Comparison of ENCODE assay signal across 33 cellular contexts in the genomic region with DNA sequence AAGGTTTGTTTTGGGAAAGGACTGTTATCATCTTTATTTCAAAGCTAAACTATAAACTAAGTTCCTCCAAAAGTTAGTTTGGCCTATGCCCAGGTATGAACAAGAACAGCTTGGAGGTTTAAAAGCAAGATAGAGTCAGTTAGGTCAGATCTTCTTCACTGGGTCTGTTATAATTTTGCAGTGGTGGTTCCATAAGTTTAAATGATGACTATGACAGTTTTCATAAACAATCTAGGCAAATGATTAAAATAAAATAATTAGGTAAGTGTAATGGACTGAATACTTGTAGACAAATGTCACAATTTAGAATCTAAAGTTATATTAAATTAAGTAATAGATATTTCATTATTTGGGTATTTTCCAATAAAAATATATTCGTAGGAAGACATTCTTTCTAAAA. TPM values are rescaled to one million over a fixed set of nuclear protein-coding genes. Genes with fewer than 3 reads are reported as not detected.
"Had no signal": no experiment of that assay in that cellular context is flagged by ENCODE, and none has a peak within 500 bp of the region (broad histone marks: within the 10 kb centered on the region; RNA-seq: fewer than 3 reads in every experiment).

No MANE protein-coding gene starts in this region.

- H3K4me3 ChIP-seq: gastrocnemius medialis, heart left ventricle had no signal

- H3K27me3 ChIP-seq: brain microvascular endothelial cell, gastrocnemius medialis, heart left ventricle had no signal

- FAIRE-seq: astrocyte, bronchial epithelial cell had no signal

- H3K9me3 ChIP-seq: gastrocnemius medialis had no signal

- H3K27ac Mint-ChIP-seq: activated CD4-positive, alpha-beta T cell treated with anti-CD3 and anti-CD28 coated beads, Interleukin-2, amount 10 ng/mL, durations not matched to agents 7 days and 5 days; activated CD8-positive, alpha-beta T cell treated with anti-CD3 and anti-CD28 coated beads for 36 hours; activated naive CD8-positive, alpha-beta T cell; activated T-helper 17 cell treated with anti-CD3 and anti-CD28 coated beads, Interleukin-2, amount 50 U/mL, for 72 hours; WTC11 had no signal

- ATAC-seq: activated CD8-positive, alpha-beta T cell treated with anti-CD3 and anti-CD28 coated beads for 36 hours; esophagus mucosa; gastrocnemius medialis; heart left ventricle; WTC11 had no signal

- H3K4me1 Mint-ChIP-seq: activated CD4-positive, alpha-beta T cell treated with anti-CD3 and anti-CD28 coated beads, Interleukin-2, amount 10 ng/mL, durations not matched to agents 7 days and 5 days; activated T-helper 17 cell treated with anti-CD3 and anti-CD28 coated beads, Interleukin-2, amount 50 U/mL, for 72 hours; central memory CD8-positive, alpha-beta T cell; WTC11 had no signal

- H3K36me3 ChIP-seq: brain microvascular endothelial cell, gastrocnemius medialis, heart left ventricle had no signal

- H3K4me3 Mint-ChIP-seq: activated CD4-positive, alpha-beta T cell treated with anti-CD3 and anti-CD28 coated beads, Interleukin-2, amount 10 ng/mL, durations not matched to agents 7 days and 5 days; activated CD8-positive, alpha-beta T cell treated with anti-CD3 and anti-CD28 coated beads for 36 hours; activated naive CD8-positive, alpha-beta T cell; activated T-cell treated with anti-CD3 and anti-CD28 coated beads, Interleukin-2, amount 50 U/mL, for 4 hours; activated T-helper 17 cell treated with anti-CD3 and anti-CD28 coated beads, Interleukin-2, amount 50 U/mL, for 72 hours; central memory CD8-positive, alpha-beta T cell; WTC11 had no signal

- H3K27ac ChIP-seq: brain microvascular endothelial cell, gastrocnemius medialis, heart left ventricle, VCaP had no signal

- H3K27me3 Mint-ChIP-seq: activated naive CD8-positive, alpha-beta T cell; activated T-helper 17 cell treated with anti-CD3 and anti-CD28 coated beads, Interleukin-2, amount 50 U/mL, for 72 hours; central memory CD8-positive, alpha-beta T cell had no signal

- H3K4me1 ChIP-seq: gastrocnemius medialis had no signal

- DNase-seq: activated CD4-positive, alpha-beta T cell treated with anti-CD3 and anti-CD28 coated beads for 1 hour; activated CD4-positive, alpha-beta T cell treated with anti-CD3 and anti-CD28 coated beads for 4 hours; activated CD4-positive, alpha-beta T cell treated with anti-CD3 and anti-CD28 coated beads, Interleukin-2, amount 10 ng/mL, durations not matched to agents 7 days and 5 days; activated CD4-positive, alpha-beta T cell treated with anti-CD3 and anti-CD28 coated beads, Interleukin-2, amount 50 U/mL, for 4 hours; activated CD8-positive, alpha-beta memory T cell treated with anti-CD3 and anti-CD28 coated beads for 24 hours; activated CD8-positive, alpha-beta T cell treated with anti-CD3 and anti-CD28 coated beads for 36 hours; activated effector memory CD4-positive, alpha-beta T cell treated with Interleukin-2 at 50 U/mL for 16 hours; activated gamma-delta T cell treated with Interleukin-2 at 50 U/mL for 16 hours; activated naive CD4-positive, alpha-beta T cell treated with anti-CD3 and anti-CD28 coated beads, Interleukin-2, amount 50 U/mL, for 16 hours; activated naive CD4-positive, alpha-beta T cell treated with Interleukin-2 at 50 U/mL for 16 hours; activated T-cell treated with anti-CD3 and anti-CD28 coated beads, Interleukin-2, amount 50 U/mL, for 4 hours; amniotic stem cell; anterior cingulate cortex; brain microvascular endothelial cell; cortex of kidney; dermis blood vessel endothelial cell; effector CD8-positive, alpha-beta T cell; foreskin fibroblast; gastrocnemius medialis; glutamatergic neuron; heart left ventricle; T-helper 2 cell had no signal

RNA-seq across cellular contexts. Expression of a gene that starts 21.4 kb away (rescaled TPM):
- total RNA-seq: activated CD4-positive, alpha-beta T cell treated with anti-CD3 and anti-CD28 coated beads, Interleukin-2, amount 10 ng/mL, durations not matched to agents 7 days and 5 days; activated CD8-positive, alpha-beta T cell treated with anti-CD3 and anti-CD28 coated beads for 36 hours; activated T-cell treated with anti-CD3 and anti-CD28 coated beads, Interleukin-2, amount 50 U/mL, for 4 hours; activated T-helper 17 cell treated with anti-CD3 and anti-CD28 coated beads, Interleukin-2, amount 50 U/mL, for 72 hours; astrocyte; bronchial epithelial cell; cerebellum; dermis blood vessel endothelial cell; epithelial cell of proximal tubule; gastrocnemius medialis; T-helper 1 cell treated with Interleukin-12 subunit alpha and Interleukin-12 subunit beta and Interleukin-4 antibody, amounts not matched to agents 30 ng/mL and 1 ng/mL, for 36 hours; WTC11 had no signal
